In genomic region chr17:51372345-51373004, GRCh38 we compare ENCODE assay signal across 8 cellular contexts.
DNase-seq lines count a peak whose midpoint lies in the region; ATAC-seq and TF ChIP-seq lines count a peak whose summit lies in the region.

No MANE protein-coding gene starts in this region.

- peak overlapping the region; percentile 12 for H3K56ac ChIP-seq in mesendoderm (ENCODE audit: low read length)

- H2AFZ ChIP-seq in OCI-LY1 (ENCODE audit: low read length), result peak overlapping the region; percentile 76; the same call in 1 of the 2 replicates

- H3K4ac ChIP-seq in mesendoderm (ENCODE audit: low read depth, low read length), result peak overlapping the region; percentile 73

- no peaks in the 10 kb centered on the region for H3F3A ChIP-seq in OCI-LY1 (ENCODE audit: insufficient read depth, low read length)

- H4K20me1 ChIP-seq in OCI-LY1 (ENCODE audit: insufficient read depth, low read length), result no peaks in the 10 kb centered on the region

- H3K27me3 ChIP-seq in OCI-LY1 (ENCODE audit: insufficient read depth, low read length) (no peaks in the 10 kb centered on the region), mesendoderm (ENCODE audit: insufficient read depth, low read length, poor library complexity) (no peaks in the 10 kb centered on the region)

- peak overlapping the region; percentile 87 for H4K8ac ChIP-seq in mesendoderm (ENCODE audit: low read depth, low read length)

- no peak overlapping the region for H2BK15ac ChIP-seq in mesendoderm (replicated peaks; ENCODE audit: low read depth)

- peak overlapping the region; percentile 59 for H4K5ac ChIP-seq in mesendoderm (ENCODE audit: low read length)

- no peak overlapping the region for H2BK5ac ChIP-seq in mesendoderm (ENCODE audit: low read length)

- H3K79me1 ChIP-seq in mesendoderm (ENCODE audit: low read length), result no peaks in the 10 kb centered on the region

- H3K4me2 ChIP-seq in OCI-LY1 (ENCODE audit: low read length) (peak overlapping the region; percentile 60), mesendoderm (ENCODE audit: low read length) (no peak overlapping the region)

- no peak overlapping the region for H2BK120ac ChIP-seq in mesendoderm (ENCODE audit: low read depth, low read length)

- WGBS in mesendoderm (ENCODE audit: extremely low coverage, insufficient coverage, low lambda C conversion rate), result no CpG with 5 or more reads among the region's 5 CpGs

- H3K27ac ChIP-seq in OCI-LY1 (ENCODE audit: low read depth, low read length, poor library complexity, severe bottlenecking) (peak overlapping the region; percentile 7), mesendoderm (ENCODE audit: low read depth, low read length) (no peak overlapping the region)

- peaks cover 9% of the 10 kb centered on the region for H3K4me1 ChIP-seq in OCI-LY1 (ENCODE audit: insufficient read depth, low read length, severe bottlenecking)
- H3K4me1 ChIP-seq in mesendoderm (ENCODE audit: control insufficient read depth, low read depth, low read length), result peaks cover 2% of the 10 kb centered on the region

- H3K36me3 ChIP-seq in OCI-LY1 (ENCODE audit: insufficient read depth, low read length) (no peaks in the 10 kb centered on the region), mesendoderm (ENCODE audit: control insufficient read depth, insufficient read depth, low read length) (no peaks in the 10 kb centered on the region)

- H3K9ac ChIP-seq in OCI-LY1 (ENCODE audit: low read length) (peak overlapping the region; percentile 35), mesendoderm (ENCODE audit: low read length) (peak overlapping the region; percentile 43)

- peak overlapping the region; percentile 61 for H3K4me3 ChIP-seq in OCI-LY1 (ENCODE audit: low read depth, low read length, poor library complexity, severe bottlenecking)
- peak overlapping the region; percentile 24 for H3K4me3 ChIP-seq in choroid plexus epithelial cell (ENCODE audit: low read depth, low read length)
- no peak overlapping the region for H3K4me3 ChIP-seq in mesendoderm (ENCODE audit: low read length)

- ATAC-seq in GM18873 (IDR thresholded peaks at IDR 0.05; ENCODE audit: low FRiP score, unreplicated experiment) (peak; percentile 85), HG03342 (IDR thresholded peaks at IDR 0.05; ENCODE audit: unreplicated experiment) (peak; percentile 94)

- no peak overlapping the region for H3K23ac ChIP-seq in mesendoderm (ENCODE audit: low read length)

- TF ChIP-seq CTCF in OCI-LY1 (IDR thresholded peaks at IDR 0.05; ENCODE audit: low read length) (no peak), choroid plexus epithelial cell (conservative IDR thresholded peaks at IDR 0.05; ENCODE audit: low read depth, low read length) (no peak)

- peak overlapping the region; percentile 87 for H2AK5ac ChIP-seq in mesendoderm (ENCODE audit: low read length)

- no peaks in the 10 kb centered on the region for H3K9me3 ChIP-seq in OCI-LY1 (ENCODE audit: low read length)

- H3K79me2 ChIP-seq in OCI-LY1 (ENCODE audit: insufficient read depth, low read length) (no peaks in the 10 kb centered on the region), mesendoderm (ENCODE audit: control insufficient read depth, insufficient read depth, low read length) (no peaks in the 10 kb centered on the region)

- H3K9me2 ChIP-seq in OCI-LY1 (ENCODE audit: low read depth, low read length), result no peaks in the 10 kb centered on the region

- DNase-seq in COR-L47 (lab: John Stamatoyannopoulos, UW), result peak; percentile 86
- peak; percentile 67 for DNase-seq in choroid plexus epithelial cell (ENCODE audit: low read depth)
- peak; percentile 93 for DNase-seq in mesendoderm
- no peak for DNase-seq in ureter (ENCODE audit: low spot score)
- no peak for DNase-seq in NCI-H1436 (lab: John Stamatoyannopoulos, UW)

- H3K18ac ChIP-seq in mesendoderm (ENCODE audit: low read length), result peak overlapping the region; percentile 4

Comparison
In these comparisons a context has a peak if more than half of its experiments do, and no peak if none do; other contexts are left out.
1. DNase-seq: peak in COR-L47 (single experiment), choroid plexus epithelial cell (single experiment) and mesendoderm (single experiment); none in ureter (single experiment) and NCI-H1436 (single experiment).